32 cellular contexts compared by ENCODE assay signal in the genomic region with DNA sequence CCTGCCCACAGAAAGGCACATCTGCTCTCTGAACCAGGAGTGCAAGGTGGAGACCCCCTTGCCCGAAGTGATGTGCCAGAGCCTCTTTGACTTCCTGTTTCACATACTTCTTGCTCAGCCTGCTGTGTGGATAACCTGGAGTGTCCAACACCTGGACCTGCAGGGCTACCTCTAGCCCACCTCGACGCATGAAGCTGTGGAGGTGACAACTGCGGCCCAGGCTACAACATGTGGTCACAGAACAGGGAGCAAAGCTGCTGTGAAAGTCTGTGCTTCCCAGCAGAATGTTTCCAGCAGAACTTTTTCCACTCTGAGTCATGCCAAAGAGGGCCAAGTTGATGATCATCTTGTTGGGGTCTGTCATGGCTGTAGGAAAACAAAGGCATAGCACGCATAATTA. TPM values are rescaled to one million over a fixed set of nuclear protein-coding genes. Genes with fewer than 3 reads are reported as not detected.
"Had no signal": no experiment of that assay in that cellular context is flagged by ENCODE, and none has a peak within 500 bp of the region (broad histone marks: within the 10 kb centered on the region; RNA-seq: fewer than 3 reads in every experiment).

No MANE protein-coding gene starts in this region.

- H3K9ac ChIP-seq: SK-N-SH had no signal

- H3K4me1 Mint-ChIP-seq: activated naive CD4-positive, alpha-beta T cell treated with anti-CD3 and anti-CD28 coated beads, Interleukin-2, amount 10 ng/mL, durations not matched to agents 7 days and 5 days had no signal

- H3K27me3 ChIP-seq: brain microvascular endothelial cell, SJCRH30 had no signal

- H3K4me3 Mint-ChIP-seq: activated CD4-positive, alpha-beta memory T cell treated with anti-CD3 and anti-CD28 coated beads for 36 hours; activated naive CD4-positive, alpha-beta T cell treated with anti-CD3 and anti-CD28 coated beads, Interleukin-2, amount 10 ng/mL, durations not matched to agents 7 days and 5 days; activated naive CD8-positive, alpha-beta T cell; activated naive CD8-positive, alpha-beta T cell treated with anti-CD3 and anti-CD28 coated beads, Interleukin-2, amount 50 U/mL, for 24 hours; T-helper 1 cell treated with Interleukin-12 subunit alpha and Interleukin-12 subunit beta and Interleukin-4 antibody, amounts not matched to agents 30 μg/mL and 1 μg/mL, for 36 hours; T-helper 2 cell treated with Interferon-gamma antibody and Interleukin-4, amounts not matched to agents 5 μg/mL and 100 μg/mL, for 36 hours had no signal

- H3K27ac ChIP-seq: brain microvascular endothelial cell, SJCRH30 had no signal

- H3K4me2 ChIP-seq: SK-N-SH had no signal

- DNase-seq: activated CD4-positive, alpha-beta memory T cell treated with anti-CD3 and anti-CD28 coated beads for 36 hours; activated CD4-positive, alpha-beta T cell treated with anti-CD3 and anti-CD28 coated beads for 4 hours; activated CD4-positive, alpha-beta T cell treated with anti-CD3 and anti-CD28 coated beads, Interleukin-2, amount 50 U/mL, for 1 hour; activated CD4-positive, CD25-positive, alpha-beta regulatory T cell treated with anti-CD3 and anti-CD28 coated beads, Interleukin-2, amount 50 U/mL, for 72 hours; activated CD8-positive, alpha-beta memory T cell treated with anti-CD3 and anti-CD28 coated beads, Interleukin-2, amount 50 U/mL, for 4 hours; activated effector memory CD4-positive, alpha-beta T cell treated with Interleukin-2 at 50 U/mL for 16 hours; activated naive CD4-positive, alpha-beta T cell treated with anti-CD3 and anti-CD28 coated beads, Interleukin-2, amount 10 ng/mL, durations not matched to agents 7 days and 5 days; activated naive CD8-positive, alpha-beta T cell treated with anti-CD3 and anti-CD28 coated beads, Interleukin-2, amount 50 U/mL, for 24 hours; activated T-cell treated with anti-CD3 and anti-CD28 coated beads for 4 hours; activated T-cell treated with anti-CD3 and anti-CD28 coated beads, Interleukin-2, amount 50 U/mL, for 48 hours; anterior cingulate cortex; brain microvascular endothelial cell; central memory CD4-positive, alpha-beta T cell; KG1; MM.1S; NCI-H1048; NCI-H1105 treated with DMSO at 0.1 percent for 48 hours; NCI-H1436; NCI-H1694; NCI-H1930; NCI-H2081 treated with DMSO at 0.1 percent for 48 hours; NCI-H226; NCI-H524 treated with DMSO at 0.1 percent for 48 hours; SHP77; SJCRH30; SK-N-SH had no signal

- H3K4me1 ChIP-seq: SJCRH30 had no signal

- H3K4me3 ChIP-seq: SJCRH30 had no signal

- H3K9me3 ChIP-seq: SJCRH30, SK-N-SH had no signal

- H3K9me3 Mint-ChIP-seq: activated CD4-positive, alpha-beta memory T cell treated with anti-CD3 and anti-CD28 coated beads for 36 hours; activated naive CD4-positive, alpha-beta T cell treated with anti-CD3 and anti-CD28 coated beads, Interleukin-2, amount 10 ng/mL, durations not matched to agents 7 days and 5 days; activated naive CD8-positive, alpha-beta T cell treated with anti-CD3 and anti-CD28 coated beads, Interleukin-2, amount 50 U/mL, for 24 hours; T-helper 1 cell treated with Interleukin-12 subunit alpha and Interleukin-12 subunit beta and Interleukin-4 antibody, amounts not matched to agents 30 μg/mL and 1 μg/mL, for 36 hours; T-helper 2 cell treated with Interferon-gamma antibody and Interleukin-4, amounts not matched to agents 5 μg/mL and 100 μg/mL, for 36 hours had no signal

- H3K36me3 Mint-ChIP-seq: activated CD4-positive, alpha-beta memory T cell treated with anti-CD3 and anti-CD28 coated beads for 36 hours; activated naive CD4-positive, alpha-beta T cell treated with anti-CD3 and anti-CD28 coated beads, Interleukin-2, amount 10 ng/mL, durations not matched to agents 7 days and 5 days; activated naive CD8-positive, alpha-beta T cell had no signal

- H3K36me3 ChIP-seq: brain microvascular endothelial cell, SJCRH30 had no signal

- H3K9me2 ChIP-seq: SK-N-SH had no signal

- H3K27ac Mint-ChIP-seq: activated CD4-positive, alpha-beta memory T cell treated with anti-CD3 and anti-CD28 coated beads for 36 hours; activated naive CD4-positive, alpha-beta T cell treated with anti-CD3 and anti-CD28 coated beads, Interleukin-2, amount 10 ng/mL, durations not matched to agents 7 days and 5 days; activated naive CD8-positive, alpha-beta T cell; activated naive CD8-positive, alpha-beta T cell treated with anti-CD3 and anti-CD28 coated beads, Interleukin-2, amount 50 U/mL, for 24 hours; T-helper 1 cell treated with Interleukin-12 subunit alpha and Interleukin-12 subunit beta and Interleukin-4 antibody, amounts not matched to agents 30 μg/mL and 1 μg/mL, for 36 hours; T-helper 2 cell treated with Interferon-gamma antibody and Interleukin-4, amounts not matched to agents 5 μg/mL and 100 μg/mL, for 36 hours had no signal

RNA-seq across cellular contexts. Expression of a gene that starts 1.5 kb away (rescaled TPM):
- total RNA-seq: activated CD4-positive, alpha-beta memory T cell treated with anti-CD3 and anti-CD28 coated beads for 36 hours; LHCN-M2; NCI-H460; RPMI7951; SJCRH30 had no signal
- polyA plus RNA-seq: SK-N-SH had no signal
